ENCODE assay signal across 7 cellular contexts in genomic region chr2:54116608-54117007, GRCh38. TPM values are rescaled to one million over a fixed set of nuclear protein-coding genes. Genes with fewer than 3 reads are reported as not detected.
DNase-seq lines count a peak whose midpoint lies in the region; ATAC-seq and TF ChIP-seq lines count a peak whose summit lies in the region.
"Not testable (repeated sequence)": the region's sequence is repeated elsewhere in the genome, so short reads cannot be mapped to it uniquely, and the experiment has no call there.

No MANE protein-coding gene starts in this region.

- H3K27ac ChIP-seq in Karpas-422 (ENCODE audit: low read length); SU-DHL-6 (ENCODE audit: low read depth, low read length): not testable (repeated sequence)
- H3K27ac ChIP-seq in psoas muscle: peak overlapping the region; percentile 99

- CTCF ChIA-PET in MCF 10A (lab: Yijun Ruan, JAX): interaction anchor here (0.6 to 1.5 kb wide), 6 partner anchors 9 to 612 kb away, joined by 3 to 8 read pairs (median 3); no protein-coding TSS in a partner anchor

- H3K27ac Mint-ChIP-seq in MCF 10A (ENCODE audit: low read depth, unreplicated experiment): not testable (repeated sequence)
- peak overlapping the region; percentile 26 to 99 (median 86) for H3K27ac Mint-ChIP-seq in immature natural killer cell

- not testable (repeated sequence) for H3K36me3 ChIP-seq in Karpas-422 (ENCODE audit: insufficient read depth, low read length)
- H3K36me3 ChIP-seq in SU-DHL-6 (ENCODE audit: low read length) (peaks cover 25% of the 10 kb centered on the region), psoas muscle (ENCODE audit: insufficient read depth in 1 of 2, low read depth in 1 of 2) (peaks cover 0 to 18% of the 10 kb centered on the region in 2 donors)

- H3K4me1 Mint-ChIP-seq in activated T-cell treated with anti-CD3 and anti-CD28 coated beads, Interleukin-2, amount 50 U/mL, for 4 hours (ENCODE audit: low read depth): peaks cover 14% of the 10 kb centered on the region
- H3K4me1 Mint-ChIP-seq in MCF 10A (ENCODE audit: insufficient read depth, unreplicated experiment): not testable (repeated sequence)
- H3K4me1 Mint-ChIP-seq in immature natural killer cell: peaks cover 21 to 30% of the 10 kb centered on the region in 2 donors

- H3K9me2 ChIP-seq in Karpas-422 (replicated peaks; ENCODE audit: insufficient read depth, low read length); SU-DHL-6 (replicated peaks; ENCODE audit: insufficient read depth, low read length): not testable (repeated sequence)

- not testable (repeated sequence) for H3K9me3 Mint-ChIP-seq in activated T-cell treated with anti-CD3 and anti-CD28 coated beads, Interleukin-2, amount 50 U/mL, for 4 hours; MCF 10A (ENCODE audit: unreplicated experiment); immature natural killer cell

- H3K4me2 ChIP-seq in Karpas-422 (ENCODE audit: low read depth, low read length, poor library complexity, severe bottlenecking): peak overlapping the region; percentile 82
- peak overlapping the region; percentile 85 for H3K4me2 ChIP-seq in SU-DHL-6 (ENCODE audit: low read depth, low read length, poor library complexity, severe bottlenecking)

- peaks cover 23% of the 10 kb centered on the region for H3K4me1 ChIP-seq in Karpas-422 (ENCODE audit: low read length)
- peaks cover 13% of the 10 kb centered on the region for H3K4me1 ChIP-seq in psoas muscle

- peak; percentile 74 for DNase-seq in DMS53 (lab: John Stamatoyannopoulos, UW)
- DNase-seq in Karpas-422: peak; percentile 46
- DNase-seq in activated T-cell treated with anti-CD3 and anti-CD28 coated beads, Interleukin-2, amount 50 U/mL, for 4 hours; MCF 10A (ENCODE audit: unreplicated experiment); immature natural killer cell; psoas muscle: not testable (repeated sequence)

- ATAC-seq in activated T-cell treated with anti-CD3 and anti-CD28 coated beads, Interleukin-2, amount 50 U/mL, for 4 hours; psoas muscle: not testable (repeated sequence)

- H3K27me3 Mint-ChIP-seq in activated T-cell treated with anti-CD3 and anti-CD28 coated beads, Interleukin-2, amount 50 U/mL, for 4 hours (ENCODE audit: low read depth); MCF 10A (ENCODE audit: insufficient read depth, unreplicated experiment): not testable (repeated sequence)
- peaks cover 6 to 12% (median 12%) of the 10 kb centered on the region in 3 donors for H3K27me3 Mint-ChIP-seq in immature natural killer cell (ENCODE audit: low read depth in 3 of 3)

- H3F3A ChIP-seq in SU-DHL-6 (ENCODE audit: insufficient read depth): not testable (repeated sequence)

- peaks cover 13% of the 10 kb centered on the region for H3K36me3 Mint-ChIP-seq in activated T-cell treated with anti-CD3 and anti-CD28 coated beads, Interleukin-2, amount 50 U/mL, for 4 hours (ENCODE audit: insufficient read depth)
- H3K36me3 Mint-ChIP-seq in MCF 10A (ENCODE audit: insufficient read depth, unreplicated experiment): peaks cover 10% of the 10 kb centered on the region
- peaks cover under 1 to 25% (median 23%) of the 10 kb centered on the region in 3 donors for H3K36me3 Mint-ChIP-seq in immature natural killer cell

- POLR2A ChIA-PET in MCF 10A (lab: Yijun Ruan, JAX): interaction anchor here (0.5 to 3.4 kb wide), 15 partner anchors 8 to 935 kb away, joined by 3 to 26 read pairs (median 4); partner anchors contain the start of genes EML6 and PSME4

- H3K4me3 Mint-ChIP-seq in activated T-cell treated with anti-CD3 and anti-CD28 coated beads, Interleukin-2, amount 50 U/mL, for 4 hours: peak overlapping the region; percentile 63
- H3K4me3 Mint-ChIP-seq in MCF 10A (ENCODE audit: unreplicated experiment) (peak overlapping the region; percentile 88), immature natural killer cell (peak overlapping the region; percentile 65 to 99 (median 96))

- H3K9ac ChIP-seq in Karpas-422 (ENCODE audit: low read length); SU-DHL-6 (ENCODE audit: low read length): not testable (repeated sequence)

- H3K79me2 ChIP-seq in Karpas-422 (ENCODE audit: low read length); SU-DHL-6 (ENCODE audit: insufficient read depth, low read length): not testable (repeated sequence)

- H2AFZ ChIP-seq in Karpas-422 (ENCODE audit: low read length); SU-DHL-6 (ENCODE audit: low read depth, low read length, severe bottlenecking): not testable (repeated sequence)

- intact Hi-C loops in MCF 10A (cut with micrococcal nuclease): loop anchor here (10.0 kb wide), 1 partner anchor 218 kb away; a partner anchor contains a TSS
- intact Hi-C loops in psoas muscle (cut with DNase I): not testable (repeated sequence)

- not testable (repeated sequence) for H3K9me3 ChIP-seq in Karpas-422 (ENCODE audit: low read length); psoas muscle
- H3K9me3 ChIP-seq in SU-DHL-6 (ENCODE audit: insufficient read depth, low read length): peaks cover 19% of the 10 kb centered on the region

- peak overlapping the region; percentile 82 for H3K4me3 ChIP-seq in Karpas-422 (ENCODE audit: low read length)
- peak overlapping the region; percentile 76 for H3K4me3 ChIP-seq in SU-DHL-6 (ENCODE audit: insufficient read depth, low read length, poor library complexity, severe bottlenecking)
- peak overlapping the region; percentile 74 for H3K4me3 ChIP-seq in psoas muscle

- not testable (repeated sequence) for TF ChIP-seq CTCF in SU-DHL-6 (IDR thresholded peaks at IDR 0.05; ENCODE audit: insufficient read depth, low read length, poor library complexity, severe bottlenecking); MCF 10A (IDR thresholded peaks at IDR 0.05; ENCODE audit: unreplicated experiment); psoas muscle (IDR thresholded peaks at IDR 0.05)

- not testable (repeated sequence) for H4K20me1 ChIP-seq in Karpas-422 (ENCODE audit: insufficient read depth, low read depth, low read length); SU-DHL-6 (ENCODE audit: low read depth, low read length)

- WGBS in psoas muscle, 3 donors: 92 to 97% (median 93%) methylated on average over 10 of the region's 10 CpGs

- not testable (repeated sequence) for H3K27me3 ChIP-seq in Karpas-422 (ENCODE audit: low read length); SU-DHL-6 (ENCODE audit: low read length); psoas muscle (ENCODE audit: insufficient read depth in 3 of 3, low read length in 2 of 3)

- BruUV-seq in MCF 10A (replicated peaks; lab: Mats Ljungman, UMichigan): not testable (repeated sequence)

RNA-seq across cellular contexts. Expression of gene ACYP2, which starts 1.2 kb away (rescaled TPM):
- total RNA-seq in Karpas-422 (2014; rRNA removed; shearing (Covaris generic); ENCODE audit: low replicate concordance): 19.8 and 22.8 TPM in 2 replicates
- 1 to 10 TPM; 4.3 to 5.1 (median 5.1) TPM for total RNA-seq in activated T-cell treated with anti-CD3 and anti-CD28 coated beads, Interleukin-2, amount 50 U/mL, for 4 hours
- total RNA-seq in MCF 10A (2022) (14.3 and 17.8 TPM in 2 replicates), psoas muscle (100 to 1,000 TPM in 2 of 4 donors, 10 to 100 TPM in 2; 74.6 to 112 (median 93.5) TPM)
- polyA plus RNA-seq in immature natural killer cell (10 to 100 TPM; 18.8 to 20.0 (median 19.6) TPM), psoas muscle (100 to 1,000 TPM in 2 of 3 donors, 10 to 100 TPM in 1; 73.5 to 231 (median 137) TPM)
